1 cellular context compared by ENCODE assay signal in the genomic region with DNA sequence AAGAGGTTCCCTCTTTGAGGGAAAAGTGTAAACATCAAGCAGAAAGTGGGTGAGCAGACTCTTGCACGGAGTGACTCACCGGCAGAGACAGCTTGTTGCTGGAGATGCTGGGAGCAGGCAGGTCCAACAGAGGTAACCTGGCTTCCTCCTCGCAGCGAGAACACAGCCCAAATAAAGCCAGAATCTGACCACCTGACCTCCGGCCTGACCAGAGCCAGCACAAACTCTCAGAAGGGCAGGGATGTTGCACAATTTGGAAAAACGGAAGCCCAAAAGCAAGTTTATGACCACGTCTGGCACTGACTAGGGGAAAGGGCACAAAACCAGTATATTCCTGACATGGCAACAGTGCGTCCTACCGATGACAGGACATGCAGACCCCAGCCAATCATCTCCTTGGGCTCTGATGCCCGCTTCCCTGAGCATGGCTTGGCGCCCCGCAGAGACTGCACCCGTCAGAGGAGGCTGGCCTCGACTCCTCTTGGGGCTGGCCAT.
TF ChIP-seq lines count a peak whose summit lies in the region.

No MANE protein-coding gene starts in this region.

TF ChIP-seq in K562, 482 proteins besides CTCF, POLR2A, EP300 and RAD21 (continued from another document):
- TF ChIP-seq ZBTB40 (IDR thresholded peaks at IDR 0.05), result no peak
- no peak for TF ChIP-seq ZBTB40 (CRISPR knock-in tag; IDR thresholded peaks at IDR 0.05)
- TF ChIP-seq HNRNPH1 (optimal IDR thresholded peaks at IDR 0.05; ENCODE audit: low read depth, low read length), result no peak
- TF ChIP-seq PCBP1 (IDR thresholded peaks at IDR 0.05; ENCODE audit: low read depth, low read length, poor library complexity, severe bottlenecking), result no peak
- TF ChIP-seq BRF2 (IDR thresholded peaks at IDR 0.05; ENCODE audit: borderline replicate concordance, insufficient read depth, insufficient read length), result no peak
- TF ChIP-seq SRSF7 (optimal IDR thresholded peaks at IDR 0.05; ENCODE audit: low read depth, low read length), result no peak
- TF ChIP-seq JUN (IDR thresholded peaks at IDR 0.05; ENCODE audit: borderline replicate concordance, low read depth, low read length), result no peak
- TF ChIP-seq JUN (CRISPR knock-in tag; IDR thresholded peaks at IDR 0.05; ENCODE audit: borderline replicate concordance), result no peak
- no peak for TF ChIP-seq ZNF311 (CRISPR knock-in tag; IDR thresholded peaks at IDR 0.05)
- TF ChIP-seq POLR2G (IDR thresholded peaks at IDR 0.05; ENCODE audit: low read depth, low read length), result no peak
- TF ChIP-seq ZNF785 (CRISPR knock-in tag; IDR thresholded peaks at IDR 0.05), result no peak
- TF ChIP-seq TEAD1 (CRISPR knock-in tag; IDR thresholded peaks at IDR 0.05), result no peak
- TF ChIP-seq DDX20 (tag; IDR thresholded peaks at IDR 0.05; ENCODE audit: low read depth), result no peak
- no peak for TF ChIP-seq ZNF165 (CRISPR knock-in tag; IDR thresholded peaks at IDR 0.05; ENCODE audit: borderline replicate concordance)
- no peak for TF ChIP-seq ZNF12 (CRISPR knock-in tag; IDR thresholded peaks at IDR 0.05)
- TF ChIP-seq FOSL1 (tag; conservative IDR thresholded peaks at IDR 0.05), result peak; percentile 57
- TF ChIP-seq, protein P1, sequence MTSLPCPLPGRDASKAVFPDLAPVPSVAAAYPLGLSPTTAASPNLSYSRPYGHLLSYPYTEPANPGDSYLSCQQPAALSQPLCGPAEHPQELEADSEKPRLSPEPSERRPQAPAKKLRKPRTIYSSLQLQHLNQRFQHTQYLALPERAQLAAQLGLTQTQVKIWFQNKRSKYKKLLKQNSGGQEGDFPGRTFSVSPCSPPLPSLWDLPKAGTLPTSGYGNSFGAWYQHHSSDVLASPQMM (CRISPR knock-in tag; IDR thresholded peaks at IDR 0.05), result no peak
- TF ChIP-seq BCOR (IDR thresholded peaks at IDR 0.05), result no peak
- TF ChIP-seq CEBPB (tag; IDR thresholded peaks at IDR 0.05), result peak; percentile 32; the same call in 1 of the 2 replicates
- TF ChIP-seq, protein P2, sequence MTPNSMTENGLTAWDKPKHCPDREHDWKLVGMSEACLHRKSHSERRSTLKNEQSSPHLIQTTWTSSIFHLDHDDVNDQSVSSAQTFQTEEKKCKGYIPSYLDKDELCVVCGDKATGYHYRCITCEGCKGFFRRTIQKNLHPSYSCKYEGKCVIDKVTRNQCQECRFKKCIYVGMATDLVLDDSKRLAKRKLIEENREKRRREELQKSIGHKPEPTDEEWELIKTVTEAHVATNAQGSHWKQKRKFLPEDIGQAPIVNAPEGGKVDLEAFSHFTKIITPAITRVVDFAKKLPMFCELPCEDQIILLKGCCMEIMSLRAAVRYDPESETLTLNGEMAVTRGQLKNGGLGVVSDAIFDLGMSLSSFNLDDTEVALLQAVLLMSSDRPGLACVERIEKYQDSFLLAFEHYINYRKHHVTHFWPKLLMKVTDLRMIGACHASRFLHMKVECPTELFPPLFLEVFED (CRISPR knock-in tag; conservative IDR thresholded peaks at IDR 0.05), result no peak
- no peak for TF ChIP-seq LEF1 (IDR thresholded peaks at IDR 0.05)
- TF ChIP-seq NCOA2 (IDR thresholded peaks at IDR 0.05; ENCODE audit: partially characterized antibody in 2 of 2), result no peak
- TF ChIP-seq RUNX1 (IDR thresholded peaks at IDR 0.05; ENCODE audit: low read depth), result no peak
- TF ChIP-seq ZNF695 (CRISPR knock-in tag; IDR thresholded peaks at IDR 0.05), result no peak
- no peak for TF ChIP-seq SUPT5H (IDR thresholded peaks at IDR 0.05)
- TF ChIP-seq, protein P3, sequence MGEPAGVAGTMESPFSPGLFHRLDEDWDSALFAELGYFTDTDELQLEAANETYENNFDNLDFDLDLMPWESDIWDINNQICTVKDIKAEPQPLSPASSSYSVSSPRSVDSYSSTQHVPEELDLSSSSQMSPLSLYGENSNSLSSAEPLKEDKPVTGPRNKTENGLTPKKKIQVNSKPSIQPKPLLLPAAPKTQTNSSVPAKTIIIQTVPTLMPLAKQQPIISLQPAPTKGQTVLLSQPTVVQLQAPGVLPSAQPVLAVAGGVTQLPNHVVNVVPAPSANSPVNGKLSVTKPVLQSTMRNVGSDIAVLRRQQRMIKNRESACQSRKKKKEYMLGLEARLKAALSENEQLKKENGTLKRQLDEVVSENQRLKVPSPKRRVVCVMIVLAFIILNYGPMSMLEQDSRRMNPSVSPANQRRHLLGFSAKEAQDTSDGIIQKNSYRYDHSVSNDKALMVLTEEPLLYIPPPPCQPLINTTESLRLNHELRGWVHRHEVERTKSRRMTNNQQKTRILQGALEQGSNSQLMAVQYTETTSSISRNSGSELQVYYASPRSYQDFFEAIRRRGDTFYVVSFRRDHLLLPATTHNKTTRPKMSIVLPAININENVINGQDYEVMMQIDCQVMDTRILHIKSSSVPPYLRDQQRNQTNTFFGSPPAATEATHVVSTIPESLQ (CRISPR knock-in tag; IDR thresholded peaks at IDR 0.05), result no peak
- TF ChIP-seq SRSF1 (IDR thresholded peaks at IDR 0.05; ENCODE audit: low read depth, low read length), result no peak
- peak; percentile 11; the same call in 1 of the 2 replicates for TF ChIP-seq CEBPG (CRISPR knock-in tag; IDR thresholded peaks at IDR 0.05)
- 0 out of 4 replicates have a peak, but pooled peaks of 1 of the 2 experiments have one; percentile 5 for TF ChIP-seq CEBPG (tag; conservative IDR thresholded peaks at IDR 0.05 in 1 of 2, IDR thresholded peaks at IDR 0.05 in 1 of 2)
- TF ChIP-seq PTRF (tag; IDR thresholded peaks at IDR 0.05), result no peak
- TF ChIP-seq JUND (IDR thresholded peaks at IDR 0.05; ENCODE audit: borderline replicate concordance, low read depth, low read length), result peak; percentile 54; the same call in 1 of the 2 replicates
- no peak for TF ChIP-seq JUND (tag; IDR thresholded peaks at IDR 0.05; ENCODE audit: borderline replicate concordance, low read depth, low read length)
- no peak for TF ChIP-seq SIX5 (IDR thresholded peaks at IDR 0.05; ENCODE audit: borderline replicate concordance in 1 of 2, insufficient read depth in 1 of 2, low read depth in 1 of 2, low read length in 2 of 2)
- no peak for TF ChIP-seq GABPA (tag; conservative IDR thresholded peaks at IDR 0.05; ENCODE audit: low read depth)
- TF ChIP-seq, protein P4, sequence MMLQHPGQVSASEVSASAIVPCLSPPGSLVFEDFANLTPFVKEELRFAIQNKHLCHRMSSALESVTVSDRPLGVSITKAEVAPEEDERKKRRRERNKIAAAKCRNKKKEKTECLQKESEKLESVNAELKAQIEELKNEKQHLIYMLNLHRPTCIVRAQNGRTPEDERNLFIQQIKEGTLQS (IDR thresholded peaks at IDR 0.05), result peak; percentile 36
- TF ChIP-seq, protein P4 (CRISPR knock-in tag; conservative IDR thresholded peaks at IDR 0.05), result no peak
- no peak for TF ChIP-seq TFAP4 (CRISPR knock-in tag; IDR thresholded peaks at IDR 0.05; ENCODE audit: borderline replicate concordance)
- TF ChIP-seq ZNF57 (CRISPR knock-in tag; IDR thresholded peaks at IDR 0.05), result no peak
- no peak for TF ChIP-seq ARID1B (IDR thresholded peaks at IDR 0.05)
